ENCODE assay signal across 21 cellular contexts in the genomic region with DNA sequence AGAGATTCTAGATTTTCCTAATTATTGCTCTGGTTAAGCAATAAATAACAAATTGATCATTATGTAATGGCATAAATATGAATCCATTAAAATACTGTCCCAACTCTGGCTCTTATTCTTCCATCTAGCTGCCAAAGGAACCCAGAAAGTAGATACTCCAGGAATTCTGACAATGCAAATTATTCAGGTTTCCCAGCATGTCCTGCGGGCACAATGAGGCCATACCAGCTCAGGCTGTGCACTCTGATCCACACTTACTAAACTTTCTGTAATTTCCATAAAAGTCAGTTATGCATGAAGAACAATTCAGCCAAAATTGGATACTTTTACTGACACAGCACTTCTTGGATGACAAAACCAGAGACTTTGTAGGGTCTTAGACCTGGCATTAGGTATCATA.
"Had no signal": no experiment of that assay in that cellular context is flagged by ENCODE, and none has a peak within 500 bp of the region (broad histone marks: within the 10 kb centered on the region; RNA-seq: fewer than 3 reads in every experiment).

No MANE protein-coding gene starts in this region.

- H3K27ac ChIP-seq: neutrophil, parathyroid adenoma, stomach, thyroid gland had no signal

- FAIRE-seq: endometrium, frontal cortex, keratinocyte had no signal

- H3K79me2 ChIP-seq: parathyroid adenoma had no signal

- H3K36me3 ChIP-seq: neutrophil, stomach, thyroid gland had no signal

- H2AFZ ChIP-seq: parathyroid adenoma had no signal

- ATAC-seq: effector memory CD8-positive, alpha-beta T cell; left lobe of liver; mucosa of descending colon; natural killer cell treated with Interleukin-12 subunit alpha and Interleukin-12 subunit beta and Interleukin-15 and Interleukin-18, amount 100 ng/mL, for 72 hours; sciatic nerve; stimulated activated effector memory CD8-positive, alpha-beta T cell treated with anti-CD3 and anti-CD28 coated beads, Interleukin-12 subunit alpha, Interleukin-12 subunit beta, amount 100 ng/mL, for 72 hours had no signal

- H3K9me3 ChIP-seq: neutrophil, stomach, thyroid gland had no signal

- H3K27me3 ChIP-seq: neutrophil, stomach, thyroid gland had no signal

- H3K9ac ChIP-seq: parathyroid adenoma had no signal

- H3K4me1 ChIP-seq: parathyroid adenoma, stomach, thyroid gland had no signal

- DNase-seq: cortex of kidney; effector memory CD8-positive, alpha-beta T cell; erythroblast; hypothalamus; mucosa of descending colon; naive B cell; stimulated activated CD4-positive, alpha-beta T cell treated with anti-CD3 and anti-CD28 coated beads, Interleukin-2, amount 100 ng/mL, for 24 hours; stimulated activated CD4-positive, alpha-beta T cell treated with anti-CD3 and anti-CD28 coated beads, Interleukin-4, amount 100 ng/mL, for 24 hours; stimulated activated naive CD4-positive, alpha-beta T cell treated with Interleukin-2 at 50 U/mL for 16 hours; stomach; thyroid gland had no signal

- H3K4me3 ChIP-seq: lung, mucosa of descending colon, stomach, thyroid gland had no signal
